8 cellular contexts compared by ENCODE assay signal in genomic region chr1:159921700-159922498, GRCh38. TPM values are rescaled to one million over a fixed set of nuclear protein-coding genes. Genes with fewer than 3 reads are reported as not detected.
DNase-seq lines count a peak whose midpoint lies in the region; ATAC-seq and TF ChIP-seq lines count a peak whose summit lies in the region.

No MANE protein-coding gene starts in this region.

- no peak for TF ChIP-seq POLR2A in breast epithelium (IDR thresholded peaks at IDR 0.05)

- H3K36me3 Mint-ChIP-seq in CD4-positive, alpha-beta memory T cell = peaks cover 42 to 74% of the 10 kb centered on the region in 2 donors
- peaks cover 7 to 51% (median 10%) of the 10 kb centered on the region in 5 donors for H3K36me3 Mint-ChIP-seq in naive thymus-derived CD4-positive, alpha-beta T cell

- H3K4me1 Mint-ChIP-seq in CD4-positive, alpha-beta memory T cell = peaks cover 37 to 88% (median 57%) of the 10 kb centered on the region in 4 donors
- H3K4me1 Mint-ChIP-seq in naive thymus-derived CD4-positive, alpha-beta T cell = peaks cover 48 to 81% (median 59%) of the 10 kb centered on the region in 7 donors

- DNase-seq in CD4-positive, alpha-beta memory T cell = peak in 3 of 5 donors; percentile 29 to 72 (median 46)
- DNase-seq in LHCN-M2 (ENCODE audit: low read depth) (peak; percentile 13), breast epithelium (ENCODE audit: low spot score in 2 of 2) (no peak), NK-92 (lab: John Stamatoyannopoulos, UW; ENCODE audit: unreplicated experiment) (no peak), NCI-H524 (lab: John Stamatoyannopoulos, UW) (no peak)
- peak in 5 of 9 donors; percentile 21 to 38 (median 23) for DNase-seq in naive thymus-derived CD4-positive, alpha-beta T cell

- H3K27ac ChIP-seq in CD4-positive, alpha-beta memory T cell (ENCODE audit: low read depth, low read length) = peak overlapping the region; percentile 98
- peak overlapping the region; percentile 98 to 99 for H3K27ac ChIP-seq in breast epithelium
- H3K27ac ChIP-seq in naive thymus-derived CD4-positive, alpha-beta T cell (ENCODE audit: low read depth, low read length) = peak overlapping the region; percentile 95

- TF ChIP-seq CTCF in breast epithelium (IDR thresholded peaks at IDR 0.05) = no peak

- H3K9me3 ChIP-seq in CD4-positive, alpha-beta memory T cell (ENCODE audit: control insufficient read depth in 1 of 2, low read length in 2 of 2) = no peaks in the 10 kb centered on the region
- no peaks in the 10 kb centered on the region for H3K9me3 ChIP-seq in breast epithelium
- H3K9me3 ChIP-seq in naive thymus-derived CD4-positive, alpha-beta T cell (ENCODE audit: control insufficient read depth in 2 of 3, low read length in 3 of 3) = no peaks in the 10 kb centered on the region

- peak overlapping the region; percentile 99 to 100 (median 100) for H3K27ac Mint-ChIP-seq in CD4-positive, alpha-beta memory T cell
- peak overlapping the region; percentile 96 to 100 (median 99) for H3K27ac Mint-ChIP-seq in naive thymus-derived CD4-positive, alpha-beta T cell

- peaks cover 38% of the 10 kb centered on the region for H3K36me3 ChIP-seq in CD4-positive, alpha-beta memory T cell (ENCODE audit: insufficient read depth, low read length)
- H3K36me3 ChIP-seq in breast epithelium = peaks cover 5% of the 10 kb centered on the region
- peaks cover 4 to 48% (median 5%) of the 10 kb centered on the region in 3 experiments for H3K36me3 ChIP-seq in naive thymus-derived CD4-positive, alpha-beta T cell (ENCODE audit: control insufficient read depth in 2 of 3, insufficient read depth in 3 of 3, low read length in 3 of 3)

- H3K4me3 Mint-ChIP-seq in CD4-positive, alpha-beta memory T cell = peak overlapping the region; percentile 85 to 99 (median 97)
- peak overlapping the region; percentile 77 to 99 (median 94) for H3K4me3 Mint-ChIP-seq in naive thymus-derived CD4-positive, alpha-beta T cell

- peaks cover 0 to 5% of the 10 kb centered on the region in 2 donors for H3K27me3 Mint-ChIP-seq in CD4-positive, alpha-beta memory T cell
- H3K27me3 Mint-ChIP-seq in naive thymus-derived CD4-positive, alpha-beta T cell = peaks cover 0 to 10% (median 0%) of the 10 kb centered on the region in 5 donors

- no peaks in the 10 kb centered on the region for H3K27me3 ChIP-seq in CD4-positive, alpha-beta memory T cell (ENCODE audit: insufficient read depth, low read length)
- H3K27me3 ChIP-seq in breast epithelium = no peaks in the 10 kb centered on the region
- no peaks in the 10 kb centered on the region for H3K27me3 ChIP-seq in naive thymus-derived CD4-positive, alpha-beta T cell (ENCODE audit: control insufficient read depth in 2 of 2, insufficient read depth in 2 of 2, low read length in 2 of 2)

- CTCF ChIA-PET in CD4-positive, alpha-beta memory T cell (lab: Charles Lee; ENCODE audit: partially characterized antibody) = interaction anchor here (1.1 to 6.9 kb wide), 9 partner anchors 10 to 163 kb away, joined by 3 to 87 read pairs (median 4); no protein-coding TSS in a partner anchor
- CTCF ChIA-PET in naive thymus-derived CD4-positive, alpha-beta T cell (lab: Charles Lee) = interaction anchor here (1.3 to 6.3 kb wide), 3 partner anchors 15 to 124 kb away, joined by 4 to 34 read pairs (median 5); no protein-coding TSS in a partner anchor

- peak overlapping the region; percentile 44 to 93 for H3K4me3 ChIP-seq in CD4-positive, alpha-beta memory T cell (ENCODE audit: low read length in 2 of 2)
- H3K4me3 ChIP-seq in breast epithelium = peak overlapping the region; percentile 87 to 96 (median 95)
- H3K4me3 ChIP-seq in naive thymus-derived CD4-positive, alpha-beta T cell (ENCODE audit: low read length) = peak overlapping the region; percentile 95

- H3K9me3 Mint-ChIP-seq in CD4-positive, alpha-beta memory T cell = peaks cover 0 to 9% (median 0%) of the 10 kb centered on the region in 8 donors
- peaks cover 0 to 10% (median 0%) of the 10 kb centered on the region in 11 donors for H3K9me3 Mint-ChIP-seq in naive thymus-derived CD4-positive, alpha-beta T cell

- peaks cover 65% of the 10 kb centered on the region for H3K4me1 ChIP-seq in CD4-positive, alpha-beta memory T cell (ENCODE audit: insufficient read depth, low read length)
- peaks cover 10 to 22% of the 10 kb centered on the region in 2 donors for H3K4me1 ChIP-seq in breast epithelium
- peaks cover 27 to 35% of the 10 kb centered on the region in 2 donors for H3K4me1 ChIP-seq in naive thymus-derived CD4-positive, alpha-beta T cell (ENCODE audit: control insufficient read depth in 2 of 2, insufficient read depth in 2 of 2, low read length in 2 of 2)

- ATAC-seq in naive thymus-derived CD4-positive, alpha-beta T cell = no peak
- ATAC-seq in GM18870 (IDR thresholded peaks at IDR 0.05; ENCODE audit: unreplicated experiment) (no peak), GM21360 (IDR thresholded peaks at IDR 0.05; ENCODE audit: unreplicated experiment) (no peak)

- POLR2A ChIA-PET in CD4-positive, alpha-beta memory T cell (lab: Charles Lee; ENCODE audit: partially characterized antibody) = interaction anchor here (2.4 to 5.2 kb wide), 6 partner anchors 31 to 177 kb away, joined by 13 to 62 read pairs (median 31); partner anchors contain the start of genes DUSP23, IGSF8 and PIGM
- POLR2A ChIA-PET in naive thymus-derived CD4-positive, alpha-beta T cell (lab: Charles Lee) = interaction anchor here (0.6 to 4.6 kb wide), 6 partner anchors 12 to 1145 kb away, joined by 3 to 30 read pairs (median 3); no protein-coding TSS in a partner anchor

- intact Hi-C loops in CD4-positive, alpha-beta memory T cell (cut with micrococcal nuclease) = loop anchor here (5.0 to 10.0 kb wide), 2 partner anchors 70 to 343 kb away; partner anchors contain the start of gene DCAF8
- intact Hi-C loops in breast epithelium (cut with DNase I; ENCODE audit: low total_unique reads) = no loop called here
- intact Hi-C loops in naive thymus-derived CD4-positive, alpha-beta T cell (cut with micrococcal nuclease) = loop anchor here (2.0 to 10.0 kb wide), 9 partner anchors 340 to 1843 kb away; partner anchors contain the start of genes AIM2 (in 1 of the 2), ATF6 (in 1 of the 2), COPA (in 1 of the 2) and DCAF8 (in 1 of the 2)

RNA-seq across cellular contexts. Expression of gene TAGLN2, which starts 3.4 kb away (rescaled TPM):
- 100 to 1,000 TPM; 196 to 207 TPM for total RNA-seq in CD4-positive, alpha-beta memory T cell
- 1,000 to 10,000 TPM; 1,014 to 1,289 TPM for polyA plus RNA-seq in CD4-positive, alpha-beta memory T cell
- total RNA-seq in LHCN-M2 (2014; rRNA removed) (294 and 366 TPM in 2 replicates), breast epithelium (100 to 1,000 TPM; 195 to 259 (median 231) TPM)
- polyA plus RNA-seq in LHCN-M2 (2012) = 732 TPM
- 100 to 1,000 TPM; 116 to 450 (median 284) TPM for total RNA-seq in naive thymus-derived CD4-positive, alpha-beta T cell
- 100 to 1,000 TPM; 449 to 662 TPM for polyA plus RNA-seq in naive thymus-derived CD4-positive, alpha-beta T cell

RNA-seq across cellular contexts. Expression of gene CFAP45, which starts 21.9 kb away (rescaled TPM):
- under 1 TPM in 1 of 2 experiments, not detected in 1; 0.67 TPM for total RNA-seq in CD4-positive, alpha-beta memory T cell
- under 1 TPM; 0.15 to 0.52 TPM for polyA plus RNA-seq in CD4-positive, alpha-beta memory T cell
- total RNA-seq in LHCN-M2 (2014; rRNA removed) = 0.34 and 1.2 TPM in 2 replicates
- polyA plus RNA-seq in LHCN-M2 (2012) = 0.29 TPM
- 1 to 10 TPM in 2 of 3 donors, under 1 TPM in 1; 0.80 to 2.6 (median 2.6) TPM for total RNA-seq in breast epithelium
- total RNA-seq in naive thymus-derived CD4-positive, alpha-beta T cell = 1 to 10 TPM in 2 of 5 experiments, under 1 TPM in 3; 0.53 to 2.8 (median 0.92) TPM
- under 1 TPM; 0.17 to 0.57 TPM for polyA plus RNA-seq in naive thymus-derived CD4-positive, alpha-beta T cell

RNA-seq across cellular contexts. Expression of gene IGSF9, which starts 23.5 kb away (rescaled TPM):
- not detected for total RNA-seq in CD4-positive, alpha-beta memory T cell
- not detected for polyA plus RNA-seq in CD4-positive, alpha-beta memory T cell
- not detected in 2 replicates for total RNA-seq in LHCN-M2 (2014; rRNA removed)
- not detected for polyA plus RNA-seq in LHCN-M2 (2012)
- total RNA-seq in breast epithelium = 1 to 10 TPM in 2 of 3 donors, not detected in 1; 5.9 to 8.0 TPM
- total RNA-seq in naive thymus-derived CD4-positive, alpha-beta T cell = under 1 TPM in 1 of 5 experiments, not detected in 4; 0.12 TPM
- polyA plus RNA-seq in naive thymus-derived CD4-positive, alpha-beta T cell = under 1 TPM in 1 of 2 donors, not detected in 1; 0.12 TPM

RNA-seq across cellular contexts. Expression of gene SLAMF9, which starts 32.1 kb away (rescaled TPM):
- total RNA-seq in CD4-positive, alpha-beta memory T cell = not detected
- polyA plus RNA-seq in CD4-positive, alpha-beta memory T cell = not detected
- total RNA-seq in LHCN-M2 (2014; rRNA removed) = not detected in 2 replicates
- polyA plus RNA-seq in LHCN-M2 (2012) = 0.10 TPM
- total RNA-seq in breast epithelium = not detected
- not detected for total RNA-seq in naive thymus-derived CD4-positive, alpha-beta T cell
- polyA plus RNA-seq in naive thymus-derived CD4-positive, alpha-beta T cell = not detected

RNA-seq across cellular contexts. Expression of gene VSIG8, which starts 59.4 kb away (rescaled TPM):
- not detected for total RNA-seq in CD4-positive, alpha-beta memory T cell
- not detected for polyA plus RNA-seq in CD4-positive, alpha-beta memory T cell
- total RNA-seq in LHCN-M2 (2014; rRNA removed) (not detected in 2 replicates), breast epithelium (under 1 TPM in 2 of 3 donors, not detected in 1; 0.15 to 0.16 TPM)
- not detected for polyA plus RNA-seq in LHCN-M2 (2012)
- not detected for total RNA-seq in naive thymus-derived CD4-positive, alpha-beta T cell
- not detected for polyA plus RNA-seq in naive thymus-derived CD4-positive, alpha-beta T cell

Comparison
In these comparisons a context has a peak if more than half of its experiments do, and no peak if none do; other contexts are left out.
1. DNase-seq: peak in CD4-positive, alpha-beta memory T cell (3 of 5), LHCN-M2 (single experiment) and naive thymus-derived CD4-positive, alpha-beta T cell (5 of 9); none in breast epithelium (0 of 2), NK-92 (single experiment) and NCI-H524 (0 of 2).
2. Peak in every context shown above with its lines, with median percentiles within 50 percentile points of each other: H3K27ac ChIP-seq and H3K4me3 ChIP-seq.